In the genomic region with DNA sequence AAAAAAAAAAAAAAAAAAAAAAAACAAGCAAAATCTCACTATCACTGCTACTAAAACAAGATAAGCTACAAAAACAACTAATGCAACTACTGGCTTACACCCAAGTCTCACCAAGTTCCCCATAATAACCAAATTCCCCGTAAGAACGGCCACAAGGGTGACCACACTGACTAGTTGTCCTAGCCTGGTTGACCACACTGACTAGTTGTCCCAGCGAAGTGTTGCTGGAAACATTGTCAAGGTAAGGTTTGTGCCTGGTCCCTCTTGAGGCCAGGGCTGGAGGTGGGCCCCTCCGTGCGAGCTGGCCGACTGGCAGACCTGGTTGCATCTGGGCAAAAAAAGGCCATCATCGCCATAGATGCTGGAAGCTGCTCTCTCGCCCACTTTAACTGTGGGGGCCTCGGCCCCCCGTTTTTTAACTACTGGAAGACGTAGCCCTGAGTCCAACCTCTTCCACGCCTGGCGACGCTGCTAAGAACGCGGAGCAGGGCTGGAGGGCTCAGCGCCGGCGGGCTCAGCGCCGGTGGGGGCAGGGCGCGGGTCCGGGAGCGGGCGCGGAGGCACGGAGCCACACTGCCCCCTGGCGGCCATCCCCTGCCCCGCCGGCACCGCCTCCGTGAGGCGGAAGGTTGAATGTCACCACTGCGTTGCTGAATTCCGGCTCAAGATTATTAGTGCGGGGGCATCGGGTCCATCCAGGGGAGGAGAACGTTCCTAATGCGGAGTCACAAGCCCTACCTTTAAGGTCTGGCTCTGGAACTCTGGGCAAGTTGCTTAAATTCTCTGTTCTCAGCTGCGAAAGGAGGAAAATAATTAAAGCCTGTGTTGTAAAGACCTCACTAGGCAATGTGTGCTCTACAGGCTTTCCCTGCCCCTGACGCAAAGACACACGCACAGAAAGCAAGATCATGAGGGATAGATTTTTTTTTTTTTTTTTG, we compare ENCODE assay signal across 1 cellular context.
TF ChIP-seq lines count a peak whose summit lies in the region.

No MANE protein-coding gene starts in this region.

TF ChIP-seq in HepG2, 621 proteins besides CTCF, POLR2A, EP300 and RAD21 (continued from another document and continues in another):
- TF ChIP-seq, protein P1, sequence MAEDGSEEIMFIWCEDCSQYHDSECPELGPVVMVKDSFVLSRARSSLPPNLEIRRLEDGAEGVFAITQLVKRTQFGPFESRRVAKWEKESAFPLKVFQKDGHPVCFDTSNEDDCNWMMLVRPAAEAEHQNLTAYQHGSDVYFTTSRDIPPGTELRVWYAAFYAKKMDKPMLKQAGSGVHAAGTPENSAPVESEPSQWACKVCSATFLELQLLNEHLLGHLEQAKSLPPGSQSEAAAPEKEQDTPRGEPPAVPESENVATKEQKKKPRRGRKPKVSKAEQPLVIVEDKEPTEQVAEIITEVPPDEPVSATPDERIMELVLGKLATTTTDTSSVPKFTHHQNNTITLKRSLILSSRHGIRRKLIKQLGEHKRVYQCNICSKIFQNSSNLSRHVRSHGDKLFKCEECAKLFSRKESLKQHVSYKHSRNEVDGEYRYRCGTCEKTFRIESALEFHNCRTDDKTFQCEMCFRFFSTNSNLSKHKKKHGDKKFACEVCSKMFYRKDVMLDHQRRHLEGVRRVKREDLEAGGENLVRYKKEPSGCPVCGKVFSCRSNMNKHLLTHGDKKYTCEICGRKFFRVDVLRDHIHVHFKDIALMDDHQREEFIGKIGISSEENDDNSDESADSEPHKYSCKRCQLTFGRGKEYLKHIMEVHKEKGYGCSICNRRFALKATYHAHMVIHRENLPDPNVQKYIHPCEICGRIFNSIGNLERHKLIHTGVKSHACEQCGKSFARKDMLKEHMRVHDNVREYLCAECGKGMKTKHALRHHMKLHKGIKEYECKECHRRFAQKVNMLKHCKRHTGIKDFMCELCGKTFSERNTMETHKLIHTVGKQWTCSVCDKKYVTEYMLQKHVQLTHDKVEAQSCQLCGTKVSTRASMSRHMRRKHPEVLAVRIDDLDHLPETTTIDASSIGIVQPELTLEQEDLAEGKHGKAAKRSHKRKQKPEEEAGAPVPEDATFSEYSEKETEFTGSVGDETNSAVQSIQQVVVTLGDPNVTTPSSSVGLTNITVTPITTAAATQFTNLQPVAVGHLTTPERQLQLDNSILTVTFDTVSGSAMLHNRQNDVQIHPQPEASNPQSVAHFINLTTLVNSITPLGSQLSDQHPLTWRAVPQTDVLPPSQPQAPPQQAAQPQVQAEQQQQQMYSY (CRISPR knock-in tag; IDR thresholded peaks at IDR 0.05), result no peak
- no peak for TF ChIP-seq CC2D1A (CRISPR knock-in tag; IDR thresholded peaks at IDR 0.05)
- TF ChIP-seq SMC3 (IDR thresholded peaks at IDR 0.05; ENCODE audit: low read length), result no peak; the same call in 1 of the 2 replicates
- no peak for TF ChIP-seq KMT2A (CRISPR knock-in tag; IDR thresholded peaks at IDR 0.05)
- TF ChIP-seq, protein P2, sequence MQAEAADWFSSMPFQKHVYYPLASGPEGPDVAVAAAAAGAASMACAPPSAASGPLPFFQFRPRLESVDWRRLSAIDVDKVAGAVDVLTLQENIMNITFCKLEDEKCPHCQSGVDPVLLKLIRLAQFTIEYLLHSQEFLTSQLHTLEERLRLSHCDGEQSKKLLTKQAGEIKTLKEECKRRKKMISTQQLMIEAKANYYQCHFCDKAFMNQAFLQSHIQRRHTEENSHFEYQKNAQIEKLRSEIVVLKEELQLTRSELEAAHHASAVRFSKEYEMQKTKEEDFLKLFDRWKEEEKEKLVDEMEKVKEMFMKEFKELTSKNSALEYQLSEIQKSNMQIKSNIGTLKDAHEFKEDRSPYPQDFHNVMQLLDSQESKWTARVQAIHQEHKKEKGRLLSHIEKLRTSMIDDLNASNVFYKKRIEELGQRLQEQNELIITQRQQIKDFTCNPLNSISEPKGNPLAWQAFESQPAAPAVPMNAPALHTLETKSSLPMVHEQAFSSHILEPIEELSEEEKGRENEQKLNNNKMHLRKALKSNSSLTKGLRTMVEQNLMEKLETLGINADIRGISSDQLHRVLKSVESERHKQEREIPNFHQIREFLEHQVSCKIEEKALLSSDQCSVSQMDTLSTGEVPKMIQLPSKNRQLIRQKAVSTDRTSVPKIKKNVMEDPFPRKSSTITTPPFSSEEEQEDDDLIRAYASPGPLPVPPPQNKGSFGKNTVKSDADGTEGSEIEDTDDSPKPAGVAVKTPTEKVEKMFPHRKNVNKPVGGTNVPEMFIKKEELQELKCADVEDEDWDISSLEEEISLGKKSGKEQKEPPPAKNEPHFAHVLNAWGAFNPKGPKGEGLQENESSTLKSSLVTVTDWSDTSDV (CRISPR knock-in tag; IDR thresholded peaks at IDR 0.05), result no peak
- TF ChIP-seq, protein P3, sequence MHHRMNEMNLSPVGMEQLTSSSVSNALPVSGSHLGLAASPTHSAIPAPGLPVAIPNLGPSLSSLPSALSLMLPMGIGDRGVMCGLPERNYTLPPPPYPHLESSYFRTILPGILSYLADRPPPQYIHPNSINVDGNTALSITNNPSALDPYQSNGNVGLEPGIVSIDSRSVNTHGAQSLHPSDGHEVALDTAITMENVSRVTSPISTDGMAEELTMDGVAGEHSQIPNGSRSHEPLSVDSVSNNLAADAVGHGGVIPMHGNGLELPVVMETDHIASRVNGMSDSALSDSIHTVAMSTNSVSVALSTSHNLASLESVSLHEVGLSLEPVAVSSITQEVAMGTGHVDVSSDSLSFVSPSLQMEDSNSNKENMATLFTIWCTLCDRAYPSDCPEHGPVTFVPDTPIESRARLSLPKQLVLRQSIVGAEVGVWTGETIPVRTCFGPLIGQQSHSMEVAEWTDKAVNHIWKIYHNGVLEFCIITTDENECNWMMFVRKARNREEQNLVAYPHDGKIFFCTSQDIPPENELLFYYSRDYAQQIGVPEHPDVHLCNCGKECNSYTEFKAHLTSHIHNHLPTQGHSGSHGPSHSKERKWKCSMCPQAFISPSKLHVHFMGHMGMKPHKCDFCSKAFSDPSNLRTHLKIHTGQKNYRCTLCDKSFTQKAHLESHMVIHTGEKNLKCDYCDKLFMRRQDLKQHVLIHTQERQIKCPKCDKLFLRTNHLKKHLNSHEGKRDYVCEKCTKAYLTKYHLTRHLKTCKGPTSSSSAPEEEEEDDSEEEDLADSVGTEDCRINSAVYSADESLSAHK (CRISPR knock-in tag; IDR thresholded peaks at IDR 0.05; ENCODE audit: borderline replicate concordance), result no peak
- no peak for TF ChIP-seq POLR2AphosphoS2 (IDR thresholded peaks at IDR 0.05; ENCODE audit: low read depth, low read length)
- TF ChIP-seq TCF7 (IDR thresholded peaks at IDR 0.05; ENCODE audit: low read depth), result no peak
- TF ChIP-seq NFATC3 (CRISPR knock-in tag; IDR thresholded peaks at IDR 0.05), result no peak
- peak; percentile 28; the same call in 1 of the 2 replicates for TF ChIP-seq NR2C2 (CRISPR knock-in tag; IDR thresholded peaks at IDR 0.05; ENCODE audit: borderline replicate concordance)
- TF ChIP-seq ZNF329 (CRISPR knock-in tag; IDR thresholded peaks at IDR 0.05; ENCODE audit: low read depth), result no peak
- no peak for TF ChIP-seq ONECUT2 (CRISPR knock-in tag; IDR thresholded peaks at IDR 0.05)
- no peak for TF ChIP-seq KDM5A (IDR thresholded peaks at IDR 0.05; ENCODE audit: borderline replicate concordance, low read length)
- TF ChIP-seq, protein P4, sequence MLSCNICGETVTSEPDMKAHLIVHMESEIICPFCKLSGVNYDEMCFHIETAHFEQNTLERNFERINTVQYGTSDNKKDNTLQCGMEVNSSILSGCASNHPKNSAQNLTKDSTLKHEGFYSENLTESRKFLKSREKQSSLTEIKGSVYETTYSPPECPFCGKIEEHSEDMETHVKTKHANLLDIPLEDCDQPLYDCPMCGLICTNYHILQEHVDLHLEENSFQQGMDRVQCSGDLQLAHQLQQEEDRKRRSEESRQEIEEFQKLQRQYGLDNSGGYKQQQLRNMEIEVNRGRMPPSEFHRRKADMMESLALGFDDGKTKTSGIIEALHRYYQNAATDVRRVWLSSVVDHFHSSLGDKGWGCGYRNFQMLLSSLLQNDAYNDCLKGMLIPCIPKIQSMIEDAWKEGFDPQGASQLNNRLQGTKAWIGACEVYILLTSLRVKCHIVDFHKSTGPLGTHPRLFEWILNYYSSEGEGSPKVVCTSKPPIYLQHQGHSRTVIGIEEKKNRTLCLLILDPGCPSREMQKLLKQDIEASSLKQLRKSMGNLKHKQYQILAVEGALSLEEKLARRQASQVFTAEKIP (CRISPR knock-in tag; IDR thresholded peaks at IDR 0.05; ENCODE audit: borderline replicate concordance), result no peak
- no peak for TF ChIP-seq ZNF225 (CRISPR knock-in tag; IDR thresholded peaks at IDR 0.05)
- TF ChIP-seq AGO1 (IDR thresholded peaks at IDR 0.05; ENCODE audit: low read depth, low read length, poor library complexity, severe bottlenecking), result no peak
- no peak; the same call in 1 of the 2 replicates for TF ChIP-seq HMG20A (CRISPR knock-in tag; IDR thresholded peaks at IDR 0.05; ENCODE audit: borderline replicate concordance)
- TF ChIP-seq ZNF446 (CRISPR knock-in tag; IDR thresholded peaks at IDR 0.05), result no peak
- TF ChIP-seq, protein P5, sequence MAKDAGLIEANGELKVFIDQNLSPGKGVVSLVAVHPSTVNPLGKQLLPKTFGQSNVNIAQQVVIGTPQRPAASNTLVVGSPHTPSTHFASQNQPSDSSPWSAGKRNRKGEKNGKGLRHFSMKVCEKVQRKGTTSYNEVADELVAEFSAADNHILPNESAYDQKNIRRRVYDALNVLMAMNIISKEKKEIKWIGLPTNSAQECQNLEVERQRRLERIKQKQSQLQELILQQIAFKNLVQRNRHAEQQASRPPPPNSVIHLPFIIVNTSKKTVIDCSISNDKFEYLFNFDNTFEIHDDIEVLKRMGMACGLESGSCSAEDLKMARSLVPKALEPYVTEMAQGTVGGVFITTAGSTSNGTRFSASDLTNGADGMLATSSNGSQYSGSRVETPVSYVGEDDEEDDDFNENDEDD (CRISPR knock-in tag; IDR thresholded peaks at IDR 0.05; ENCODE audit: borderline replicate concordance), result no peak; the same call in 1 of the 2 replicates
- TF ChIP-seq THAP11 (CRISPR knock-in tag; IDR thresholded peaks at IDR 0.05), result peak; percentile 57
- TF ChIP-seq HOXD1 (CRISPR knock-in tag; IDR thresholded peaks at IDR 0.05), result no peak
- TF ChIP-seq, protein P6, sequence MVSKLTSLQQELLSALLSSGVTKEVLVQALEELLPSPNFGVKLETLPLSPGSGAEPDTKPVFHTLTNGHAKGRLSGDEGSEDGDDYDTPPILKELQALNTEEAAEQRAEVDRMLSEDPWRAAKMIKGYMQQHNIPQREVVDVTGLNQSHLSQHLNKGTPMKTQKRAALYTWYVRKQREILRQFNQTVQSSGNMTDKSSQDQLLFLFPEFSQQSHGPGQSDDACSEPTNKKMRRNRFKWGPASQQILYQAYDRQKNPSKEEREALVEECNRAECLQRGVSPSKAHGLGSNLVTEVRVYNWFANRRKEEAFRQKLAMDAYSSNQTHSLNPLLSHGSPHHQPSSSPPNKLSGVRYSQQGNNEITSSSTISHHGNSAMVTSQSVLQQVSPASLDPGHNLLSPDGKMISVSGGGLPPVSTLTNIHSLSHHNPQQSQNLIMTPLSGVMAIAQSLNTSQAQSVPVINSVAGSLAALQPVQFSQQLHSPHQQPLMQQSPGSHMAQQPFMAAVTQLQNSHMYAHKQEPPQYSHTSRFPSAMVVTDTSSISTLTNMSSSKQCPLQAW (CRISPR knock-in tag; IDR thresholded peaks at IDR 0.05), result no peak
- TF ChIP-seq KLF15 (CRISPR knock-in tag; IDR thresholded peaks at IDR 0.05; ENCODE audit: borderline replicate concordance), result no peak
- TF ChIP-seq, protein P7, sequence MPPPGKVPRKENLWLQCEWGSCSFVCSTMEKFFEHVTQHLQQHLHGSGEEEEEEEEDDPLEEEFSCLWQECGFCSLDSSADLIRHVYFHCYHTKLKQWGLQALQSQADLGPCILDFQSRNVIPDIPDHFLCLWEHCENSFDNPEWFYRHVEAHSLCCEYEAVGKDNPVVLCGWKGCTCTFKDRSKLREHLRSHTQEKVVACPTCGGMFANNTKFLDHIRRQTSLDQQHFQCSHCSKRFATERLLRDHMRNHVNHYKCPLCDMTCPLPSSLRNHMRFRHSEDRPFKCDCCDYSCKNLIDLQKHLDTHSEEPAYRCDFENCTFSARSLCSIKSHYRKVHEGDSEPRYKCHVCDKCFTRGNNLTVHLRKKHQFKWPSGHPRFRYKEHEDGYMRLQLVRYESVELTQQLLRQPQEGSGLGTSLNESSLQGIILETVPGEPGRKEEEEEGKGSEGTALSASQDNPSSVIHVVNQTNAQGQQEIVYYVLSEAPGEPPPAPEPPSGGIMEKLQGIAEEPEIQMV (CRISPR knock-in tag; IDR thresholded peaks at IDR 0.05; ENCODE audit: low read depth), result peak; percentile 75; the same call in 1 of the 2 replicates
- no peak for TF ChIP-seq ZNF432 (CRISPR knock-in tag; IDR thresholded peaks at IDR 0.05; ENCODE audit: borderline replicate concordance)
- TF ChIP-seq ZBTB38 (CRISPR knock-in tag; IDR thresholded peaks at IDR 0.05), result peak; percentile 53; the same call in 1 of the 2 replicates
- TF ChIP-seq ZFP36L2 (CRISPR knock-in tag; IDR thresholded peaks at IDR 0.05), result no peak; the same call in 1 of the 2 replicates
- TF ChIP-seq ZNF292 (CRISPR knock-in tag; IDR thresholded peaks at IDR 0.05; ENCODE audit: borderline replicate concordance, low read depth), result no peak
- TF ChIP-seq MBD4 (IDR thresholded peaks at IDR 0.05; ENCODE audit: borderline replicate concordance, low read length), result no peak
- no peak for TF ChIP-seq ZNF367 (CRISPR knock-in tag; IDR thresholded peaks at IDR 0.05; ENCODE audit: borderline replicate concordance)
- TF ChIP-seq ZNF180 (CRISPR knock-in tag; IDR thresholded peaks at IDR 0.05; ENCODE audit: borderline replicate concordance, low read depth), result no peak
- TF ChIP-seq ZNF746 (CRISPR knock-in tag; IDR thresholded peaks at IDR 0.05), result no peak
- TF ChIP-seq, protein P8, sequence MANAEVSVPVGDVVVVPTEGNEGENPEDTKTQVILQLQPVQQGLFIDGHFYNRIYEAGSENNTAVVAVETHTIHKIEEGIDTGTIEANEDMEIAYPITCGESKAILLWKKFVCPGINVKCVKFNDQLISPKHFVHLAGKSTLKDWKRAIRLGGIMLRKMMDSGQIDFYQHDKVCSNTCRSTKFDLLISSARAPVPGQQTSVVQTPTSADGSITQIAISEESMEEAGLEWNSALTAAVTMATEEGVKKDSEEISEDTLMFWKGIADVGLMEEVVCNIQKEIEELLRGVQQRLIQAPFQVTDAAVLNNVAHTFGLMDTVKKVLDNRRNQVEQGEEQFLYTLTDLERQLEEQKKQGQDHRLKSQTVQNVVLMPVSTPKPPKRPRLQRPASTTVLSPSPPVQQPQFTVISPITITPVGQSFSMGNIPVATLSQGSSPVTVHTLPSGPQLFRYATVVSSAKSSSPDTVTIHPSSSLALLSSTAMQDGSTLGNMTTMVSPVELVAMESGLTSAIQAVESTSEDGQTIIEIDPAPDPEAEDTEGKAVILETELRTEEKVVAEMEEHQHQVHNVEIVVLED (CRISPR knock-in tag; IDR thresholded peaks at IDR 0.05; ENCODE audit: borderline replicate concordance), result no peak
- no peak for TF ChIP-seq ZFYVE20 (CRISPR knock-in tag; IDR thresholded peaks at IDR 0.05; ENCODE audit: borderline replicate concordance, low read depth)
- TF ChIP-seq, protein P9, sequence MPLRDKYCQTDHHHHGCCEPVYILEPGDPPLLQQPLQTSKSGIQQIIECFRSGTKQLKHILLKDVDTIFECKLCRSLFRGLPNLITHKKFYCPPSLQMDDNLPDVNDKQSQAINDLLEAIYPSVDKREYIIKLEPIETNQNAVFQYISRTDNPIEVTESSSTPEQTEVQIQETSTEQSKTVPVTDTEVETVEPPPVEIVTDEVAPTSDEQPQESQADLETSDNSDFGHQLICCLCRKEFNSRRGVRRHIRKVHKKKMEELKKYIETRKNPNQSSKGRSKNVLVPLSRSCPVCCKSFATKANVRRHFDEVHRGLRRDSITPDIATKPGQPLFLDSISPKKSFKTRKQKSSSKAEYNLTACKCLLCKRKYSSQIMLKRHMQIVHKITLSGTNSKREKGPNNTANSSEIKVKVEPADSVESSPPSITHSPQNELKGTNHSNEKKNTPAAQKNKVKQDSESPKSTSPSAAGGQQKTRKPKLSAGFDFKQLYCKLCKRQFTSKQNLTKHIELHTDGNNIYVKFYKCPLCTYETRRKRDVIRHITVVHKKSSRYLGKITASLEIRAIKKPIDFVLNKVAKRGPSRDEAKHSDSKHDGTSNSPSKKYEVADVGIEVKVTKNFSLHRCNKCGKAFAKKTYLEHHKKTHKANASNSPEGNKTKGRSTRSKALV (CRISPR knock-in tag; IDR thresholded peaks at IDR 0.05), result no peak
- no peak for TF ChIP-seq KLF12 (CRISPR knock-in tag; IDR thresholded peaks at IDR 0.05; ENCODE audit: borderline replicate concordance)
